Comparison of ENCODE assay signal across 8 cellular contexts in genomic region chr4:38856524-38857337, GRCh38. TPM values are rescaled to one million over a fixed set of nuclear protein-coding genes. Genes with fewer than 3 reads are reported as not detected.
DNase-seq lines count a peak whose midpoint lies in the region; ATAC-seq and TF ChIP-seq lines count a peak whose summit lies in the region.

TSS of gene TLR6 (minus strand) at chr4:38856817. CDS start at chr4:38829473, 27,344 bp downstream.

- H3K27ac Mint-ChIP-seq in stimulated activated memory B cell treated with anti-CD40 and anti-IgM and Interleukin-4, amounts not matched to agents 10 μg/mL and 1 μg/mL and 100 μg/mL, for 72 hours, result peak within 1 kb of the TSS; percentile 98

- no peaks in the 10 kb centered on the region for H3K9me3 Mint-ChIP-seq in stimulated activated memory B cell treated with anti-CD40 and anti-IgM and Interleukin-4, amounts not matched to agents 10 μg/mL and 1 μg/mL and 100 μg/mL, for 72 hours

- peaks cover 42% of the 10 kb centered on the region for H3K4me1 Mint-ChIP-seq in stimulated activated memory B cell treated with anti-CD40 and anti-IgM and Interleukin-4, amounts not matched to agents 10 μg/mL and 1 μg/mL and 100 μg/mL, for 72 hours

- no peaks in the 10 kb centered on the region for H3K36me3 Mint-ChIP-seq in stimulated activated memory B cell treated with anti-CD40 and anti-IgM and Interleukin-4, amounts not matched to agents 10 μg/mL and 1 μg/mL and 100 μg/mL, for 72 hours

- CTCF ChIA-PET in HEK293T (lab: Yijun Ruan, JAX), result interaction anchor here (0.6 to 1.8 kb wide), 3 partner anchors 97 to 127 kb away, joined by 4 to 9 read pairs (median 5); no protein-coding TSS in a partner anchor

- DNase-seq in G401 (ENCODE audit: low spot score) (peak; percentile 48), HEK293T (ENCODE audit: extremely low spot score) (peak; percentile 26), NCI-H2029 treated with DMSO at 0.1 percent for 48 hours (lab: John Stamatoyannopoulos, UW) (peak; percentile 69), dermis blood vessel endothelial cell (peak; percentile 78), medulla oblongata (ENCODE audit: extremely low spot score) (peak; percentile 77)
- peak; percentile 29 for DNase-seq in activated CD4-positive, alpha-beta T cell treated with anti-CD3 and anti-CD28 coated beads for 1 hour

- ATAC-seq in stimulated activated memory B cell treated with anti-CD40 and anti-IgM and Interleukin-4, amounts not matched to agents 10 μg/mL and 1 μg/mL and 100 μg/mL, for 72 hours, result peak; percentile 63
- no peak for ATAC-seq in GM18502 (IDR thresholded peaks at IDR 0.05; ENCODE audit: poor library complexity, unreplicated experiment)

- POLR2A ChIA-PET in HEK293T (lab: Yijun Ruan, JAX), result interaction anchor here (1.4 kb wide), 1 partner anchor 10 kb away, joined by 7 read pairs; the partner anchor contains the start of gene FAM114A1

- no peaks in the 10 kb centered on the region for H3K27me3 Mint-ChIP-seq in stimulated activated memory B cell treated with anti-CD40 and anti-IgM and Interleukin-4, amounts not matched to agents 10 μg/mL and 1 μg/mL and 100 μg/mL, for 72 hours

- in situ Hi-C loops in G401 (cut with HindIII; ENCODE audit: low sequenced_read_pairs), result no loop called here

- peak within 1 kb of the TSS; percentile 87 for H3K4me3 Mint-ChIP-seq in stimulated activated memory B cell treated with anti-CD40 and anti-IgM and Interleukin-4, amounts not matched to agents 10 μg/mL and 1 μg/mL and 100 μg/mL, for 72 hours

TF ChIP-seq in HEK293T, 16 proteins besides CTCF, POLR2A, EP300 and RAD21:
- no peak for TF ChIP-seq FOXA1 (IDR thresholded peaks at IDR 0.05)
- TF ChIP-seq FOXK2 (IDR thresholded peaks at IDR 0.05), result no peak
- no peak for TF ChIP-seq HDGF (IDR thresholded peaks at IDR 0.05; ENCODE audit: borderline replicate concordance)

RNA-seq across cellular contexts. Expression of gene TLR6, which starts in this region (rescaled TPM):
- total RNA-seq in G401 (2014; rRNA removed; shearing (Covaris generic)), result 0.03 TPM in 1 of 2 replicates, not detected in the other
- 0.17 and 1.4 TPM in 2 replicates for total RNA-seq in dermis blood vessel endothelial cell

Comparison
In these comparisons a context has a peak if more than half of its experiments do, and no peak if none do; other contexts are left out.
1. Peak in DNase-seq in G401; RNA of the gene not detected or under 1 TPM.
2. DNase-seq: peak in every context shown above with its lines; median percentile 78 in dermis blood vessel endothelial cell; 77 in medulla oblongata; 69 in NCI-H2029 treated with DMSO at 0.1 percent for 48 hours; 48 in G401; 29 in activated CD4-positive, alpha-beta T cell treated with anti-CD3 and anti-CD28 coated beads for 1 hour; 26 in HEK293T.